Comparison of ENCODE assay signal across 20 cellular contexts in genomic region chr1:199176713-199177112, GRCh38.
"Had no signal": no experiment of that assay in that cellular context is flagged by ENCODE, and none has a peak within 500 bp of the region (broad histone marks: within the 10 kb centered on the region; RNA-seq: fewer than 3 reads in every experiment).

No MANE protein-coding gene starts in this region.

- H3K27ac ChIP-seq: foreskin keratinocyte, lower lobe of right lung, prostate gland, tibial artery had no signal

- H3K4me3 ChIP-seq: lower lobe of right lung, prostate gland, tibial artery had no signal

- H3K4me1 ChIP-seq: lower lobe of right lung, prostate gland had no signal

- H3K9me3 ChIP-seq: lower lobe of right lung, prostate gland, tibial artery had no signal

- H3K4me1 Mint-ChIP-seq: neural crest cell had no signal

- H3K27me3 ChIP-seq: foreskin keratinocyte, tibial artery had no signal

- H3K4me3 Mint-ChIP-seq: activated CD4-positive, alpha-beta memory T cell treated with anti-CD3 and anti-CD28 coated beads, Interleukin-2, amount 10 ng/mL, durations not matched to agents 7 days and 5 days; activated naive CD8-positive, alpha-beta T cell treated with anti-CD3 and anti-CD28 coated beads, Interleukin-2, amount 50 U/mL, for 24 hours; activated T-helper 1 cell treated with anti-CD3 and anti-CD28 coated beads, Interleukin-12 subunit alpha, Interleukin-12 subunit beta, Interleukin-2, Interleukin-4 antibody, amounts not matched to agents 30 ng/mL and 10 ng/mL and 1 ng/mL, durations not matched to agents 14 hours and 24 hours and 36 hours; naive thymus-derived CD4-positive, alpha-beta T cell; neural crest cell had no signal

- ATAC-seq: activated naive CD8-positive, alpha-beta T cell treated with anti-CD3 and anti-CD28 coated beads, Interleukin-2, amount 50 U/mL, for 24 hours; foreskin keratinocyte; left lobe of liver; lower lobe of right lung; naive thymus-derived CD4-positive, alpha-beta T cell had no signal

- H3K36me3 ChIP-seq: lower lobe of right lung, prostate gland, tibial artery had no signal

- DNase-seq: activated CD4-positive, alpha-beta memory T cell treated with anti-CD3 and anti-CD28 coated beads, Interleukin-2, amount 10 ng/mL, durations not matched to agents 7 days and 5 days; activated CD4-positive, alpha-beta T cell treated with anti-CD3 and anti-CD28 coated beads for 48 hours; activated CD4-positive, CD25-positive, alpha-beta regulatory T cell; activated gamma-delta T cell; activated naive CD4-positive, alpha-beta T cell treated with anti-CD3 and anti-CD28 coated beads, Interleukin-2, amount 50 U/mL, for 16 hours; activated naive CD8-positive, alpha-beta T cell treated with anti-CD3 and anti-CD28 coated beads, Interleukin-2, amount 50 U/mL, for 24 hours; activated T-cell treated with anti-CD3 and anti-CD28 coated beads for 4 hours; cerebellar nuclear complex; effector CD4-positive, alpha-beta T cell; foreskin keratinocyte; lower lobe of right lung; naive thymus-derived CD4-positive, alpha-beta T cell; stimulated activated CD4-positive, alpha-beta T cell treated with anti-CD3 and anti-CD28 coated beads, Interleukin-4, amount 100 ng/mL, for 24 hours; stimulated activated naive CD4-positive, alpha-beta T cell treated with Interleukin-2 at 50 U/mL for 16 hours; T-helper 1 cell; tibial artery had no signal

- H3K27ac Mint-ChIP-seq: activated CD4-positive, alpha-beta memory T cell treated with anti-CD3 and anti-CD28 coated beads, Interleukin-2, amount 10 ng/mL, durations not matched to agents 7 days and 5 days; activated naive CD8-positive, alpha-beta T cell treated with anti-CD3 and anti-CD28 coated beads, Interleukin-2, amount 50 U/mL, for 24 hours; activated T-helper 1 cell treated with anti-CD3 and anti-CD28 coated beads, Interleukin-12 subunit alpha, Interleukin-12 subunit beta, Interleukin-2, Interleukin-4 antibody, amounts not matched to agents 30 ng/mL and 10 ng/mL and 1 ng/mL, durations not matched to agents 14 hours and 24 hours and 36 hours; naive thymus-derived CD4-positive, alpha-beta T cell had no signal

- H3K9me3 Mint-ChIP-seq: activated CD4-positive, alpha-beta memory T cell treated with anti-CD3 and anti-CD28 coated beads, Interleukin-2, amount 10 ng/mL, durations not matched to agents 7 days and 5 days; activated naive CD8-positive, alpha-beta T cell treated with anti-CD3 and anti-CD28 coated beads, Interleukin-2, amount 50 U/mL, for 24 hours; activated T-helper 1 cell treated with anti-CD3 and anti-CD28 coated beads, Interleukin-12 subunit alpha, Interleukin-12 subunit beta, Interleukin-2, Interleukin-4 antibody, amounts not matched to agents 30 ng/mL and 10 ng/mL and 1 ng/mL, durations not matched to agents 14 hours and 24 hours and 36 hours; naive thymus-derived CD4-positive, alpha-beta T cell; neural crest cell had no signal
